1 cellular context compared by ENCODE assay signal in genomic region chr10:87861034-87861433, GRCh38.
TF ChIP-seq lines count a peak whose summit lies in the region.

No MANE protein-coding gene starts in this region.

TF ChIP-seq in H1, 55 proteins besides CTCF, POLR2A, EP300 and RAD21 (continued from another document):
- no peak for TF ChIP-seq SUZ12 (IDR thresholded peaks at IDR 0.05; ENCODE audit: low read length)
- no peak for TF ChIP-seq JUND (IDR thresholded peaks at IDR 0.05; ENCODE audit: low read length)
- no peak for TF ChIP-seq CHD2 (IDR thresholded peaks at IDR 0.05; ENCODE audit: low read length)
- TF ChIP-seq BCL11A (IDR thresholded peaks at IDR 0.05; ENCODE audit: low read depth in 2 of 2, low read length in 2 of 2) = no peak
- TF ChIP-seq ASH2L (IDR thresholded peaks at IDR 0.05; ENCODE audit: low read length) = no peak
